ENCODE assay signal across 22 cellular contexts in the genomic region with DNA sequence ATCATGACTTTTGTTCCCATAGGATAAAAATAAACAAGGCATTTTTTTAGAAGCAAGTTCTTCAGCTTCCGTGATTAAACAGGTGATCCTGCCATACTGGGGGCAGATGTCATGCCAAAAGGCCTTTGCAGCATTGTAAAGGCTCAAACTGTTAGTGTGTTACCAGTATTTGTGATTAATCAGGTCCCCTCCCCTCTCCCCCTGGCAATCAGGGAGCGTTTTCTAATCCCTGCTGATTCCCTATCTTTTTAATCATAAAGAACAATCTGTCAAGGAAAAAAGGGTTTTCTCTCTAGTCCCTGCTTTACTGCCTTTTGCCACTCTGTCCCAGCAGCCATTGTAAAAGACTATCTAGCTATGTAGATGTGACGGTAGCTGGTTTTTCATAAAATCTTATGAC.
DNase-seq lines count a peak whose midpoint lies in the region; TF ChIP-seq lines count a peak whose summit lies in the region.
"Had no signal": no experiment of that assay in that cellular context is flagged by ENCODE, and none has a peak within 500 bp of the region (broad histone marks: within the 10 kb centered on the region; RNA-seq: fewer than 3 reads in every experiment).

No MANE protein-coding gene starts in this region.

- TF ChIP-seq CTCF in WERI-Rb-1 (IDR thresholded peaks at IDR 0.05; ENCODE audit: low read depth, low read length) (no peak), progenitor cell of endocrine pancreas (IDR thresholded peaks at IDR 0.05; ENCODE audit: unreplicated experiment) (no peak)

- no peaks in the 10 kb centered on the region for H3K4me1 ChIP-seq in mesendoderm (ENCODE audit: control insufficient read depth, low read depth, low read length)
- H3K4me1 ChIP-seq: SJCRH30 had no signal

- H3K4me1 Mint-ChIP-seq in progenitor cell of endocrine pancreas (ENCODE audit: low read depth) = peaks cover 11% of the 10 kb centered on the region

- H3K79me1 ChIP-seq in mesendoderm (ENCODE audit: low read length) = no peaks in the 10 kb centered on the region

- DNase-seq in NCI-H524 treated with DMSO at 0.1 percent for 48 hours (lab: John Stamatoyannopoulos, UW) = peak; percentile 20
- peak; percentile 61 for DNase-seq in WERI-Rb-1
- peak; percentile 84 for DNase-seq in mesendoderm
- DNase-seq in progenitor cell of endocrine pancreas (ENCODE audit: low spot score, unreplicated experiment) = no peak
- DNase-seq in hepatic stellate cell (ENCODE audit: low spot score) = no peak
- no peak for DNase-seq in NCI-H2107 treated with DMSO at 0.1 percent for 48 hours (lab: John Stamatoyannopoulos, UW; ENCODE audit: unreplicated experiment)
- no peak for DNase-seq in NCI-H1048 (lab: John Stamatoyannopoulos, UW)
- DNase-seq: ACHN, AML-193, Calu3, DND-41, GDM1, GM23248, HCEC 1CT, KBM-7, NCI-H1436 treated with DMSO at 0.1 percent for 48 hours, NCI-H226, NCI-H526, PC-3, SJCRH30, SW 1271 had no signal

- H2BK15ac ChIP-seq in mesendoderm (replicated peaks; ENCODE audit: low read depth) = no peak overlapping the region

- no peak overlapping the region for H3K27ac Mint-ChIP-seq in progenitor cell of endocrine pancreas

- no peak overlapping the region for H3K4ac ChIP-seq in mesendoderm (ENCODE audit: low read depth, low read length)

- H3K56ac ChIP-seq in mesendoderm (ENCODE audit: low read length) = no peak overlapping the region

- peaks cover 3% of the 10 kb centered on the region for H3K9me3 ChIP-seq in WERI-Rb-1 (ENCODE audit: severe bottlenecking)
- H3K9me3 ChIP-seq: SJCRH30 had no signal

- peaks cover 16% of the 10 kb centered on the region for H3K27me3 Mint-ChIP-seq in progenitor cell of endocrine pancreas

- H3K79me2 ChIP-seq in mesendoderm (ENCODE audit: control insufficient read depth, insufficient read depth, low read length) = no peaks in the 10 kb centered on the region

- H3K36me3 ChIP-seq in WERI-Rb-1 (no peaks in the 10 kb centered on the region), mesendoderm (ENCODE audit: control insufficient read depth, insufficient read depth, low read length) (no peaks in the 10 kb centered on the region)
- H3K36me3 ChIP-seq: SJCRH30 had no signal

- H3K18ac ChIP-seq in mesendoderm (ENCODE audit: low read length) = no peak overlapping the region

- no peak overlapping the region for H4K8ac ChIP-seq in mesendoderm (ENCODE audit: low read depth, low read length)

- no peak overlapping the region; the same call in 1 of the 2 replicates for H3K4me3 ChIP-seq in WERI-Rb-1 (ENCODE audit: low read depth, low read length)
- H3K4me3 ChIP-seq in mesendoderm (ENCODE audit: low read length) = no peak overlapping the region
- H3K4me3 ChIP-seq: GM12878, GM23248, SJCRH30 had no signal

- H3K36me3 Mint-ChIP-seq in progenitor cell of endocrine pancreas (ENCODE audit: insufficient read depth) = no peaks in the 10 kb centered on the region

- peaks cover 4% of the 10 kb centered on the region for H3K9me3 Mint-ChIP-seq in progenitor cell of endocrine pancreas (ENCODE audit: low read depth)

- H4K5ac ChIP-seq in mesendoderm (ENCODE audit: low read length) = no peak overlapping the region

- no peak overlapping the region for H2BK5ac ChIP-seq in mesendoderm (ENCODE audit: low read length)

- no peak overlapping the region for H2AK5ac ChIP-seq in mesendoderm (ENCODE audit: low read length)

- H3K4me3 Mint-ChIP-seq in progenitor cell of endocrine pancreas (ENCODE audit: low read depth) = peak overlapping the region; percentile 15

- no peak overlapping the region for H3K23ac ChIP-seq in mesendoderm (ENCODE audit: low read length)

- H3K27me3 ChIP-seq in WERI-Rb-1 (ENCODE audit: insufficient read depth, low read depth, severe bottlenecking) = no peaks in the 10 kb centered on the region
- H3K27me3 ChIP-seq in mesendoderm (ENCODE audit: insufficient read depth, low read length, poor library complexity) = no peaks in the 10 kb centered on the region
- H3K27me3 ChIP-seq: SJCRH30 had no signal

- WGBS in mesendoderm (ENCODE audit: extremely low coverage, insufficient coverage, low lambda C conversion rate) = no CpG with 5 or more reads among the region's 3 CpGs

- no peak overlapping the region for H3K9ac ChIP-seq in mesendoderm (ENCODE audit: low read length)
- H3K9ac ChIP-seq: GM23248 had no signal

- H3K27ac ChIP-seq in WERI-Rb-1 = peak overlapping the region; percentile 41
- no peak overlapping the region for H3K27ac ChIP-seq in mesendoderm (ENCODE audit: low read depth, low read length)
- H3K27ac ChIP-seq: GM23248, SJCRH30 had no signal

- H3K4me2 ChIP-seq in mesendoderm (ENCODE audit: low read length) = no peak overlapping the region

- H2BK120ac ChIP-seq in mesendoderm (ENCODE audit: low read depth, low read length) = no peak overlapping the region

Comparison
In these comparisons a context has a peak if more than half of its experiments do, and no peak if none do; other contexts are left out.
1. DNase-seq: peak in NCI-H524 treated with DMSO at 0.1 percent for 48 hours (single experiment), WERI-Rb-1 (single experiment) and mesendoderm (single experiment); none in progenitor cell of endocrine pancreas (single experiment), hepatic stellate cell (single experiment), NCI-H2107 treated with DMSO at 0.1 percent for 48 hours (single experiment) and NCI-H1048 (single experiment).